22 cellular contexts compared by ENCODE assay signal in the genomic region with DNA sequence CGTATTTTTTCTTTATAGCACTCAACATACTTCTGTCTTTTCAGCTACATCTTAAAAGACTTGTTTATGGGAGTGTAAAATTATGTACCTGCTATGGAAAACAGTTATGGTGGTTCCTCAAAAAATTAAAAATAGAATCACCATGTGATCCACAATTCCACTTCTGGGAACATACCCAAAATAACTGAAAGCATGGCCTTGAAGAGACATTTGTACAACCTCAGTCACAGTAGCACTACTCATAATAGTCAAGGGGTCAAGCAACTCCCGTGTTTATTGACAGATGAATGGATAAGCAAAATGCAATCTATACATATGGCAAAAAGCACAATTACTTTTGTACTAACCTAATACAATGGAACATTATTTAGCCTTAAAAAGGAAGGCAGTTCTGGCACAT.
"Had no signal": no experiment of that assay in that cellular context is flagged by ENCODE, and none has a peak within 500 bp of the region (broad histone marks: within the 10 kb centered on the region; RNA-seq: fewer than 3 reads in every experiment).

No MANE protein-coding gene starts in this region.

- H3K27ac Mint-ChIP-seq: endodermal cell, memory B cell, natural killer cell had no signal

- FAIRE-seq: endothelial cell of umbilical vein had no signal

- H3K36me3 Mint-ChIP-seq: memory B cell, natural killer cell had no signal

- H3K27me3 ChIP-seq: colonic mucosa, testis, transverse colon had no signal

- H3K4me3 Mint-ChIP-seq: endodermal cell, memory B cell, mesothelial cell of epicardium, natural killer cell, neural crest cell had no signal

- H3K4me1 Mint-ChIP-seq: memory B cell had no signal

- H3K27ac ChIP-seq: colonic mucosa, lower lobe of right lung, testis, transverse colon had no signal

- H3K4me3 ChIP-seq: colonic mucosa, lower lobe of right lung, smooth muscle cell, testis, transverse colon had no signal

- H3K9me3 ChIP-seq: colonic mucosa, lower lobe of right lung, testis, transverse colon had no signal

- H3K9me3 Mint-ChIP-seq: natural killer cell had no signal

- H3K36me3 ChIP-seq: colonic mucosa, lower lobe of right lung, transverse colon had no signal

- H3K4me1 ChIP-seq: colonic mucosa, lower lobe of right lung had no signal

- DNase-seq: colonic mucosa; dermis blood vessel endothelial cell; effector CD4-positive, alpha-beta T cell; endodermal cell; erythroblast; foreskin melanocyte; head of caudate nucleus; hypothalamus; islet precursor cell; lower lobe of right lung; natural killer cell; right cardiac atrium; stimulated activated CD4-positive, alpha-beta T cell treated with anti-CD3 and anti-CD28 coated beads, Interleukin-2, amount 100 ng/mL, for 48 hours; stimulated activated naive CD8-positive, alpha-beta T cell treated with anti-CD3 and anti-CD28 coated beads, Interleukin-15, Interleukin-2, amounts not matched to agents 100 U/mL and 50 U/mL, for 24 hours; testis; transverse colon had no signal

- ATAC-seq: left lobe of liver; lower lobe of right lung; natural killer cell; stimulated activated naive CD8-positive, alpha-beta T cell treated with anti-CD3 and anti-CD28 coated beads, Interleukin-15, Interleukin-2, amounts not matched to agents 100 U/mL and 50 U/mL, for 24 hours had no signal
